Comparison of ENCODE assay signal across 1 cellular context in the genomic region with DNA sequence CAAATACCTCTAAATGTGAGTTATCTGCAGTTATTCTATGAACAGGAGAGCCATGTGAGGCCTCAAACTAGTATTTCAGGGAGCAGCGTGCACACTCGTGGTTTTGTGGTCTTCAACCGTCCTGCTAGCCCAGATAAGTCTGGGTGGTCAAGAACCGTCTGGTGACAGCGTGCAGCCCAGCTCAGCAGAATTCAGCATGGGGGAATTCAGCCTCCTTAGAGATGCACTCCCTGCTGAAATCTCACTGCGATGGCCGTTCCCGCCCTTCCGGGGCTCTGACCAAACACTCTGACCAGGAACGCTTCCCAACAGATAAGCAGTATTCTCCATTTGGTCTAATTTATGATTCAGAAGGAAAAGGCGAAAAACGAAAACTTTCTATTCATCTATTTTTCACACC.
A peak's percentile ranks its signal among the peaks of the same experiment; 100 is the strongest.
TF ChIP-seq lines count a peak whose summit lies in the region.

No MANE protein-coding gene starts in this region.

TF ChIP-seq in K562, 482 proteins besides CTCF, POLR2A, EP300 and RAD21 (continued from another document and continues in another):
- no peak for TF ChIP-seq SAFB (IDR thresholded peaks at IDR 0.05; ENCODE audit: borderline replicate concordance, low read depth, low read length)
- no peak for TF ChIP-seq ZSCAN29 (IDR thresholded peaks at IDR 0.05)
- TF ChIP-seq RHOXF2B (CRISPR knock-in tag; conservative IDR thresholded peaks at IDR 0.05), result no peak
- TF ChIP-seq, protein P1, sequence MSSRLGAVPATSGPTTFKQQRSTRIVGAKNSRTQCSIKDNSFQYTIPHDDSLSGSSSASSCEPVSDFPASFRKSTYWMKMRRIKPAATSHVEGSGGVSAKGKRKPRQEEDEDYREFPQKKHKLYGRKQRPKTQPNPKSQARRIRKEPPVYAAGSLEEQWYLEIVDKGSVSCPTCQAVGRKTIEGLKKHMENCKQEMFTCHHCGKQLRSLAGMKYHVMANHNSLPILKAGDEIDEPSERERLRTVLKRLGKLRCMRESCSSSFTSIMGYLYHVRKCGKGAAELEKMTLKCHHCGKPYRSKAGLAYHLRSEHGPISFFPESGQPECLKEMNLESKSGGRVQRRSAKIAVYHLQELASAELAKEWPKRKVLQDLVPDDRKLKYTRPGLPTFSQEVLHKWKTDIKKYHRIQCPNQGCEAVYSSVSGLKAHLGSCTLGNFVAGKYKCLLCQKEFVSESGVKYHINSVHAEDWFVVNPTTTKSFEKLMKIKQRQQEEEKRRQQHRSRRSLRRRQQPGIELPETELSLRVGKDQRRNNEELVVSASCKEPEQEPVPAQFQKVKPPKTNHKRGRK (tag; IDR thresholded peaks at IDR 0.05), result no peak
- TF ChIP-seq ATF7 (IDR thresholded peaks at IDR 0.05), result peak; percentile 68; the same call in 1 of the 2 replicates
- TF ChIP-seq, protein P2, sequence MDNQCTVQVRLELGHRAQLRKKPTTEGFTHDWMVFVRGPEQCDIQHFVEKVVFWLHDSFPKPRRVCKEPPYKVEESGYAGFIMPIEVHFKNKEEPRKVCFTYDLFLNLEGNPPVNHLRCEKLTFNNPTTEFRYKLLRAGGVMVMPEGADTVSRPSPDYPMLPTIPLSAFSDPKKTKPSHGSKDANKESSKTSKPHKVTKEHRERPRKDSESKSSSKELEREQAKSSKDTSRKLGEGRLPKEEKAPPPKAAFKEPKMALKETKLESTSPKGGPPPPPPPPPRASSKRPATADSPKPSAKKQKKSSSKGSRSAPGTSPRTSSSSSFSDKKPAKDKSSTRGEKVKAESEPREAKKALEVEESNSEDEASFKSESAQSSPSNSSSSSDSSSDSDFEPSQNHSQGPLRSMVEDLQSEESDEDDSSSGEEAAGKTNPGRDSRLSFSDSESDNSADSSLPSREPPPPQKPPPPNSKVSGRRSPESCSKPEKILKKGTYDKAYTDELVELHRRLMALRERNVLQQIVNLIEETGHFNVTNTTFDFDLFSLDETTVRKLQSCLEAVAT (IDR thresholded peaks at IDR 0.05), result peak in 1 of 2 experiments; percentile 97; a peak in 2 of 4 replicates
- TF ChIP-seq CBX3 (IDR thresholded peaks at IDR 0.05; ENCODE audit: borderline replicate concordance in 1 of 2, low read length in 2 of 2), result peak in 1 of 2 experiments; percentile 82; a peak in 2 of 3 replicates
- TF ChIP-seq SRF (CRISPR knock-in tag; IDR thresholded peaks at IDR 0.05), result no peak
- TF ChIP-seq CBX8 (IDR thresholded peaks at IDR 0.05; ENCODE audit: borderline replicate concordance, extremely low read depth, low read depth, low read length, poor library complexity, severe bottlenecking), result no peak
- TF ChIP-seq NEUROD1 (IDR thresholded peaks at IDR 0.05; ENCODE audit: borderline replicate concordance, low read depth, low read length, partially characterized antibody), result peak; percentile 73
- TF ChIP-seq MYNN (IDR thresholded peaks at IDR 0.05), result peak; percentile 66; the same call in 1 of the 2 replicates
- no peak for TF ChIP-seq MYNN (CRISPR knock-in tag; IDR thresholded peaks at IDR 0.05)
- TF ChIP-seq HDGF (IDR thresholded peaks at IDR 0.05), result no peak
- TF ChIP-seq ZNF232 (CRISPR knock-in tag; IDR thresholded peaks at IDR 0.05), result no peak
- TF ChIP-seq SMAD1 (IDR thresholded peaks at IDR 0.05; ENCODE audit: low read depth, low read length, partially characterized antibody), result no peak
- TF ChIP-seq NR2F6 (CRISPR knock-in tag; IDR thresholded peaks at IDR 0.05), result no peak
- peak in 1 of 2 experiments; percentile 93; a peak in 3 of 4 replicates for TF ChIP-seq RCOR1 (IDR thresholded peaks at IDR 0.05; ENCODE audit: borderline replicate concordance in 1 of 2, low read depth in 2 of 2, low read length in 2 of 2)
- no peak for TF ChIP-seq HLTF (IDR thresholded peaks at IDR 0.05)
- no peak for TF ChIP-seq MCM2 (IDR thresholded peaks at IDR 0.05; ENCODE audit: low read depth)
- no peak for TF ChIP-seq YBX1 (IDR thresholded peaks at IDR 0.05)
- TF ChIP-seq, protein P3, sequence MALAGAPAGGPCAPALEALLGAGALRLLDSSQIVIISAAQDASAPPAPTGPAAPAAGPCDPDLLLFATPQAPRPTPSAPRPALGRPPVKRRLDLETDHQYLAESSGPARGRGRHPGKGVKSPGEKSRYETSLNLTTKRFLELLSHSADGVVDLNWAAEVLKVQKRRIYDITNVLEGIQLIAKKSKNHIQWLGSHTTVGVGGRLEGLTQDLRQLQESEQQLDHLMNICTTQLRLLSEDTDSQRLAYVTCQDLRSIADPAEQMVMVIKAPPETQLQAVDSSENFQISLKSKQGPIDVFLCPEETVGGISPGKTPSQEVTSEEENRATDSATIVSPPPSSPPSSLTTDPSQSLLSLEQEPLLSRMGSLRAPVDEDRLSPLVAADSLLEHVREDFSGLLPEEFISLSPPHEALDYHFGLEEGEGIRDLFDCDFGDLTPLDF (CRISPR knock-in tag; IDR thresholded peaks at IDR 0.05), result no peak
- no peak for TF ChIP-seq RBM17 (IDR thresholded peaks at IDR 0.05; ENCODE audit: borderline replicate concordance, low read depth, low read length)
- TF ChIP-seq ZNF212 (CRISPR knock-in tag; IDR thresholded peaks at IDR 0.05), result no peak
- TF ChIP-seq CCAR2 (IDR thresholded peaks at IDR 0.05; ENCODE audit: low read depth, low read length), result no peak
- no peak for TF ChIP-seq ZNF184 (CRISPR knock-in tag; IDR thresholded peaks at IDR 0.05)
- no peak for TF ChIP-seq ZNF282 (CRISPR knock-in tag; IDR thresholded peaks at IDR 0.05)
- 0 out of 2 replicates have a peak, but pooled peaks have one; percentile 17 for TF ChIP-seq RBFOX2 (IDR thresholded peaks at IDR 0.05; ENCODE audit: low read depth, low read length)
- no peak for TF ChIP-seq ZNF561 (CRISPR knock-in tag; conservative IDR thresholded peaks at IDR 0.05)
- TF ChIP-seq, protein P4, sequence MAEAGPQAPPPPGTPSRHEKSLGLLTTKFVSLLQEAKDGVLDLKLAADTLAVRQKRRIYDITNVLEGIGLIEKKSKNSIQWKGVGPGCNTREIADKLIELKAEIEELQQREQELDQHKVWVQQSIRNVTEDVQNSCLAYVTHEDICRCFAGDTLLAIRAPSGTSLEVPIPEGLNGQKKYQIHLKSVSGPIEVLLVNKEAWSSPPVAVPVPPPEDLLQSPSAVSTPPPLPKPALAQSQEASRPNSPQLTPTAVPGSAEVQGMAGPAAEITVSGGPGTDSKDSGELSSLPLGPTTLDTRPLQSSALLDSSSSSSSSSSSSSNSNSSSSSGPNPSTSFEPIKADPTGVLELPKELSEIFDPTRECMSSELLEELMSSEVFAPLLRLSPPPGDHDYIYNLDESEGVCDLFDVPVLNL (CRISPR knock-in tag; IDR thresholded peaks at IDR 0.05; ENCODE audit: low read depth), result no peak
- TF ChIP-seq ELF1 (tag; IDR thresholded peaks at IDR 0.05), result no peak
- TF ChIP-seq ZNF695 (CRISPR knock-in tag; IDR thresholded peaks at IDR 0.05), result no peak
- TF ChIP-seq ZNF146 (CRISPR knock-in tag; IDR thresholded peaks at IDR 0.05; ENCODE audit: unreplicated experiment), result no peak
- no peak for TF ChIP-seq ETS2 (tag; IDR thresholded peaks at IDR 0.05; ENCODE audit: borderline replicate concordance, poor library complexity, severe bottlenecking)
- no peak for TF ChIP-seq SETDB1 (IDR thresholded peaks at IDR 0.05; ENCODE audit: low read length)
- no peak for TF ChIP-seq OTX1 (CRISPR knock-in tag; IDR thresholded peaks at IDR 0.05)
- 0 out of 2 replicates have a peak, but pooled peaks have one; percentile 36 for TF ChIP-seq BACH1 (tag; IDR thresholded peaks at IDR 0.05)
- TF ChIP-seq CBFA2T3 (IDR thresholded peaks at IDR 0.05), result peak; percentile 93
- TF ChIP-seq ZNF140 (CRISPR knock-in tag; IDR thresholded peaks at IDR 0.05), result no peak
- TF ChIP-seq NFE2L1 (tag; IDR thresholded peaks at IDR 0.05; ENCODE audit: borderline replicate concordance, low read depth), result no peak
- TF ChIP-seq PPARD (CRISPR knock-in tag; IDR thresholded peaks at IDR 0.05), result no peak
- TF ChIP-seq, protein P5, sequence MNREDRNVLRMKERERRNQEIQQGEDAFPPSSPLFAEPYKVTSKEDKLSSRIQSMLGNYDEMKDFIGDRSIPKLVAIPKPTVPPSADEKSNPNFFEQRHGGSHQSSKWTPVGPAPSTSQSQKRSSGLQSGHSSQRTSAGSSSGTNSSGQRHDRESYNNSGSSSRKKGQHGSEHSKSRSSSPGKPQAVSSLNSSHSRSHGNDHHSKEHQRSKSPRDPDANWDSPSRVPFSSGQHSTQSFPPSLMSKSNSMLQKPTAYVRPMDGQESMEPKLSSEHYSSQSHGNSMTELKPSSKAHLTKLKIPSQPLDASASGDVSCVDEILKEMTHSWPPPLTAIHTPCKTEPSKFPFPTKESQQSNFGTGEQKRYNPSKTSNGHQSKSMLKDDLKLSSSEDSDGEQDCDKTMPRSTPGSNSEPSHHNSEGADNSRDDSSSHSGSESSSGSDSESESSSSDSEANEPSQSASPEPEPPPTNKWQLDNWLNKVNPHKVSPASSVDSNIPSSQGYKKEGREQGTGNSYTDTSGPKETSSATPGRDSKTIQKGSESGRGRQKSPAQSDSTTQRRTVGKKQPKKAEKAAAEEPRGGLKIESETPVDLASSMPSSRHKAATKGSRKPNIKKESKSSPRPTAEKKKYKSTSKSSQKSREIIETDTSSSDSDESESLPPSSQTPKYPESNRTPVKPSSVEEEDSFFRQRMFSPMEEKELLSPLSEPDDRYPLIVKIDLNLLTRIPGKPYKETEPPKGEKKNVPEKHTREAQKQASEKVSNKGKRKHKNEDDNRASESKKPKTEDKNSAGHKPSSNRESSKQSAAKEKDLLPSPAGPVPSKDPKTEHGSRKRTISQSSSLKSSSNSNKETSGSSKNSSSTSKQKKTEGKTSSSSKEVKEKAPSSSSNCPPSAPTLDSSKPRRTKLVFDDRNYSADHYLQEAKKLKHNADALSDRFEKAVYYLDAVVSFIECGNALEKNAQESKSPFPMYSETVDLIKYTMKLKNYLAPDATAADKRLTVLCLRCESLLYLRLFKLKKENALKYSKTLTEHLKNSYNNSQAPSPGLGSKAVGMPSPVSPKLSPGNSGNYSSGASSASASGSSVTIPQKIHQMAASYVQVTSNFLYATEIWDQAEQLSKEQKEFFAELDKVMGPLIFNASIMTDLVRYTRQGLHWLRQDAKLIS (CRISPR knock-in tag; IDR thresholded peaks at IDR 0.05), result no peak
- TF ChIP-seq CBX2 (IDR thresholded peaks at IDR 0.05; ENCODE audit: insufficient read depth, low read length, poor library complexity, severe bottlenecking), result no peak
- no peak for TF ChIP-seq NFATC3 (IDR thresholded peaks at IDR 0.05)
- TF ChIP-seq SIN3B (IDR thresholded peaks at IDR 0.05; ENCODE audit: low read depth), result no peak
- no peak for TF ChIP-seq POU5F1 (IDR thresholded peaks at IDR 0.05; ENCODE audit: borderline replicate concordance, low read depth, low read length, partially characterized antibody)
- TF ChIP-seq, protein P6, sequence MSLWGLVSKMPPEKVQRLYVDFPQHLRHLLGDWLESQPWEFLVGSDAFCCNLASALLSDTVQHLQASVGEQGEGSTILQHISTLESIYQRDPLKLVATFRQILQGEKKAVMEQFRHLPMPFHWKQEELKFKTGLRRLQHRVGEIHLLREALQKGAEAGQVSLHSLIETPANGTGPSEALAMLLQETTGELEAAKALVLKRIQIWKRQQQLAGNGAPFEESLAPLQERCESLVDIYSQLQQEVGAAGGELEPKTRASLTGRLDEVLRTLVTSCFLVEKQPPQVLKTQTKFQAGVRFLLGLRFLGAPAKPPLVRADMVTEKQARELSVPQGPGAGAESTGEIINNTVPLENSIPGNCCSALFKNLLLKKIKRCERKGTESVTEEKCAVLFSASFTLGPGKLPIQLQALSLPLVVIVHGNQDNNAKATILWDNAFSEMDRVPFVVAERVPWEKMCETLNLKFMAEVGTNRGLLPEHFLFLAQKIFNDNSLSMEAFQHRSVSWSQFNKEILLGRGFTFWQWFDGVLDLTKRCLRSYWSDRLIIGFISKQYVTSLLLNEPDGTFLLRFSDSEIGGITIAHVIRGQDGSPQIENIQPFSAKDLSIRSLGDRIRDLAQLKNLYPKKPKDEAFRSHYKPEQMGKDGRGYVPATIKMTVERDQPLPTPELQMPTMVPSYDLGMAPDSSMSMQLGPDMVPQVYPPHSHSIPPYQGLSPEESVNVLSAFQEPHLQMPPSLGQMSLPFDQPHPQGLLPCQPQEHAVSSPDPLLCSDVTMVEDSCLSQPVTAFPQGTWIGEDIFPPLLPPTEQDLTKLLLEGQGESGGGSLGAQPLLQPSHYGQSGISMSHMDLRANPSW (CRISPR knock-in tag; IDR thresholded peaks at IDR 0.05), result no peak
- no peak for TF ChIP-seq HNRNPK (IDR thresholded peaks at IDR 0.05; ENCODE audit: low read depth, low read length, poor library complexity, severe bottlenecking)
- TF ChIP-seq, protein P7, sequence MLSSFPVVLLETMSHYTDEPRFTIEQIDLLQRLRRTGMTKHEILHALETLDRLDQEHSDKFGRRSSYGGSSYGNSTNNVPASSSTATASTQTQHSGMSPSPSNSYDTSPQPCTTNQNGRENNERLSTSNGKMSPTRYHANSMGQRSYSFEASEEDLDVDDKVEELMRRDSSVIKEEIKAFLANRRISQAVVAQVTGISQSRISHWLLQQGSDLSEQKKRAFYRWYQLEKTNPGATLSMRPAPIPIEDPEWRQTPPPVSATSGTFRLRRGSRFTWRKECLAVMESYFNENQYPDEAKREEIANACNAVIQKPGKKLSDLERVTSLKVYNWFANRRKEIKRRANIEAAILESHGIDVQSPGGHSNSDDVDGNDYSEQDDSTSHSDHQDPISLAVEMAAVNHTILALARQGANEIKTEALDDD (IDR thresholded peaks at IDR 0.05), result peak; percentile 97
- TF ChIP-seq ILK (tag; IDR thresholded peaks at IDR 0.05; ENCODE audit: borderline replicate concordance, low read depth), result no peak
- TF ChIP-seq KLF13 (tag; IDR thresholded peaks at IDR 0.05; ENCODE audit: borderline replicate concordance, low read depth), result no peak
- TF ChIP-seq, protein P8, sequence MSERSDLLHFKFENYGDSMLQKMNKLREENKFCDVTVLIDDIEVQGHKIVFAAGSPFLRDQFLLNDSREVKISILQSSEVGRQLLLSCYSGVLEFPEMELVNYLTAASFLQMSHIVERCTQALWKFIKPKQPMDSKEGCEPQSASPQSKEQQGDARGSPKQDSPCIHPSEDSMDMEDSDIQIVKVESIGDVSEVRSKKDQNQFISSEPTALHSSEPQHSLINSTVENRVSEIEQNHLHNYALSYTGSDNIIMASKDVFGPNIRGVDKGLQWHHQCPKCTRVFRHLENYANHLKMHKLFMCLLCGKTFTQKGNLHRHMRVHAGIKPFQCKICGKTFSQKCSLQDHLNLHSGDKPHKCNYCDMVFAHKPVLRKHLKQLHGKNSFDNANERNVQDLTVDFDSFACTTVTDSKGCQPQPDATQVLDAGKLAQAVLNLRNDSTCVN (CRISPR knock-in tag; IDR thresholded peaks at IDR 0.05), result no peak
- no peak for TF ChIP-seq ZNF764 (CRISPR knock-in tag; IDR thresholded peaks at IDR 0.05; ENCODE audit: low read depth)
- peak; percentile 75 for TF ChIP-seq HMGN3 (IDR thresholded peaks at IDR 0.05; ENCODE audit: borderline replicate concordance, extremely low read depth, insufficient read length, low read depth, low read length)
- no peak for TF ChIP-seq SREBF1 (IDR thresholded peaks at IDR 0.05; ENCODE audit: borderline replicate concordance, low read depth, low read length)
